In the genomic region with DNA sequence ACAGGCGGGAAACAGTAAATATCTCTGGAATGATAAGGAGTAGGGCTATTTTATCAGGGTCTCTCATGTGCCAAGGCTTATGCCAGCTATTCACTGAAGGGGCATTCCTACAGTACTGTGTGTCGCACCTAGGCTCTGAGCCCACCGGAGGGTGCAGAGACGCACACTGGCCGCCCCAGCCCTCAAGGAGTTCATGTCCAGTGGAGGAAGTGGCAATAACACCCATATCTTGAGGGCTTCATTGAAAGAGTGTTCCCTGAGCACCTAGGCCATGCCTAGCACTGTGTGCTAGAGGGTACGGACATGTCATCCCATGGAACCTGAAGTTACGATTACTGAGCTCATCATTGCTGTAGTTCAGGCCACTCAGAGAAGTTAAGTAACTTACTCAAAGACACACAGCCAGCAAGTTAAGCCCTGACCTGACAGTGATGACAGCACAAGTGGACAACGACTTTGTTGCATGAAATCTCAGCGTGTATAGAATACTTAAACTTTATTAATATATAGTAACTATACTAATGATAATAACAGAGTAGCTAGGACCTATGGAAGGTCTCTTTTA, we compare ENCODE assay signal across 21 cellular contexts. TPM values are rescaled to one million over a fixed set of nuclear protein-coding genes. Genes with fewer than 3 reads are reported as not detected.
"Had no signal": no experiment of that assay in that cellular context is flagged by ENCODE, and none has a peak within 500 bp of the region (broad histone marks: within the 10 kb centered on the region; RNA-seq: fewer than 3 reads in every experiment).

No MANE protein-coding gene starts in this region.

- H3K4me3 ChIP-seq: sigmoid colon, upper lobe of right lung had no signal

- FAIRE-seq: astrocyte, frontal cortex had no signal

- H3K27me3 ChIP-seq: sigmoid colon, testis, upper lobe of right lung had no signal

- DNase-seq: activated CD4-positive, alpha-beta T cell treated with anti-CD3 and anti-CD28 coated beads for 48 hours; activated CD8-positive, alpha-beta T cell treated with anti-CD3 and anti-CD28 coated beads, Interleukin-2, amount 10 ng/mL, durations not matched to agents 7 days and 5 days; activated gamma-delta T cell treated with Interleukin-2 at 50 U/mL for 16 hours; activated T-cell treated with anti-CD3 and anti-CD28 coated beads, Interleukin-2, amount 50 U/mL, for 1 hour; central memory CD4-positive, alpha-beta T cell; effector memory CD4-positive, alpha-beta T cell; hypothalamus; naive thymus-derived CD4-positive, alpha-beta T cell; sigmoid colon; stimulated activated CD4-positive, alpha-beta T cell treated with anti-CD3 and anti-CD28 coated beads, Interleukin-2, amount 100 ng/mL, for 48 hours; stimulated activated CD8-positive, alpha-beta memory T cell treated with anti-CD3 and anti-CD28 coated beads, Interleukin-4, amount 100 ng/mL, for 48 hours; stimulated activated naive CD4-positive, alpha-beta T cell; SW 1271; T-helper 17 cell; testis; upper lobe of right lung had no signal

- H3K9me3 ChIP-seq: testis, upper lobe of right lung had no signal

- H3K36me3 ChIP-seq: sigmoid colon, upper lobe of right lung had no signal

- ATAC-seq: activated CD8-positive, alpha-beta T cell treated with anti-CD3 and anti-CD28 coated beads, Interleukin-2, amount 10 ng/mL, durations not matched to agents 7 days and 5 days; esophagus mucosa; naive thymus-derived CD4-positive, alpha-beta T cell; T-helper 17 cell; upper lobe of right lung had no signal

- H3K27ac ChIP-seq: testis, upper lobe of right lung had no signal

RNA-seq across cellular contexts. Expression of a gene that starts 8.7 kb away (rescaled TPM):
- total RNA-seq: activated CD8-positive, alpha-beta T cell treated with anti-CD3 and anti-CD28 coated beads, Interleukin-2, amount 10 ng/mL, durations not matched to agents 7 days and 5 days; astrocyte; dermis blood vessel endothelial cell; frontal cortex; naive thymus-derived CD4-positive, alpha-beta T cell; neural crest cell; T-helper 17 cell had no signal
- polyA plus RNA-seq: naive thymus-derived CD4-positive, alpha-beta T cell had no signal

RNA-seq across cellular contexts. Expression of a gene that starts 21.8 kb away (rescaled TPM):
- total RNA-seq: activated CD8-positive, alpha-beta T cell treated with anti-CD3 and anti-CD28 coated beads, Interleukin-2, amount 10 ng/mL, durations not matched to agents 7 days and 5 days; frontal cortex; neural crest cell; T-helper 17 cell had no signal
- polyA plus RNA-seq: naive thymus-derived CD4-positive, alpha-beta T cell had no signal
